In the genomic region with DNA sequence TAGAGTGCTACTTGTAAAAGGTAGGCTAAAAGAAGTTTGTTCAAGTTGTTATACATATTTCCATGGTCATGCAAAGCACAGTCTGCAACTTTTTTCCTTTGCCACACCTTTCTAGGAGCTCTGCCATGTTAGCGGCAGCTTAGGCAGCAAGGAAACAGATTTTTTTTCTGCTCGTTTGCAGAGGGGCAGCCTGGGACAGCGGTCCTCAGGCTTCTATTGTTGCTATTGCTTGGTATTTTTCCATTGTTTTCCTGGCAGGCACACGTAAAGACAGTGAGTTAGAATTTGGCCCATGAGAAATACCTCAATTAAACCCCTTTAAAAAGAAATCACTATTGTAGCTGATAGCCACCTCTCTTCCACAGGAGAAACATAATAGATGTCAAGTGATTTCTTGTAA, we compare ENCODE assay signal across 18 cellular contexts.
"Had no signal": no experiment of that assay in that cellular context is flagged by ENCODE, and none has a peak within 500 bp of the region (broad histone marks: within the 10 kb centered on the region; RNA-seq: fewer than 3 reads in every experiment).

No MANE protein-coding gene starts in this region.

- H3K27me3 Mint-ChIP-seq: activated naive CD8-positive, alpha-beta T cell treated with anti-CD3 and anti-CD28 coated beads, Interleukin-2, amount 10 ng/mL, durations not matched to agents 7 days and 5 days had no signal

- H3K4me3 ChIP-seq: body of pancreas, dorsolateral prefrontal cortex, lung, right atrium auricular region, tibial nerve had no signal

- H3K9me3 Mint-ChIP-seq: activated T-helper 1 cell treated with anti-CD3 and anti-CD28 coated beads, Interleukin-12 subunit alpha, Interleukin-12 subunit beta, Interleukin-2, Interleukin-4 antibody, amounts not matched to agents 30 ng/mL and 10 ng/mL and 1 ng/mL, durations not matched to agents 14 hours and 24 hours and 36 hours; nephron progenitor cell had no signal

- H3K27ac ChIP-seq: body of pancreas, right atrium auricular region, tibial nerve had no signal

- H3K27me3 ChIP-seq: body of pancreas, right atrium auricular region, tibial nerve had no signal

- H3K4me3 Mint-ChIP-seq: mesothelial cell of epicardium, nephron progenitor cell had no signal

- H3K36me3 Mint-ChIP-seq: mesothelial cell of epicardium had no signal

- H3K27ac Mint-ChIP-seq: activated T-helper 1 cell treated with anti-CD3 and anti-CD28 coated beads, Interleukin-12 subunit alpha, Interleukin-12 subunit beta, Interleukin-2, Interleukin-4 antibody, amounts not matched to agents 30 ng/mL and 10 ng/mL and 1 ng/mL, durations not matched to agents 14 hours and 24 hours and 36 hours; mesothelial cell of epicardium; nephron progenitor cell had no signal

- H3K9me3 ChIP-seq: body of pancreas, right atrium auricular region, tibial nerve had no signal

- H3K4me1 ChIP-seq: body of pancreas, right atrium auricular region, tibial nerve had no signal

- H3K36me3 ChIP-seq: right atrium auricular region, tibial nerve had no signal

- DNase-seq: activated CD4-positive, alpha-beta T cell treated with anti-CD3 and anti-CD28 coated beads, Interleukin-2, amount 50 U/mL, for 1 hour; activated naive CD8-positive, alpha-beta T cell treated with anti-CD3 and anti-CD28 coated beads, Interleukin-2, amount 10 ng/mL, durations not matched to agents 7 days and 5 days; activated T-cell treated with anti-CD3 and anti-CD28 coated beads for 4 hours; body of pancreas; foreskin fibroblast; nephron progenitor cell; stimulated activated CD4-positive, alpha-beta T cell treated with anti-CD3 and anti-CD28 coated beads, Interleukin-12 subunit alpha, Interleukin-12 subunit beta, amount 100 ng/mL, for 4 hours; stimulated activated CD4-positive, alpha-beta T cell treated with anti-CD3 and anti-CD28 coated beads, Interleukin-1b, Interleukin-23, amount 100 ng/mL, for 48 hours; stimulated activated CD8-positive, alpha-beta memory T cell treated with anti-CD3 and anti-CD28 coated beads, Interleukin-4, amount 100 ng/mL, for 48 hours; stimulated activated naive CD4-positive, alpha-beta T cell treated with Interleukin-2 at 50 U/mL for 16 hours; T-helper 1 cell; T-helper 9 cell had no signal
